ENCODE assay signal across 8 cellular contexts in genomic region chr21:41121785-41122415, GRCh38. TPM values are rescaled to one million over a fixed set of nuclear protein-coding genes. Genes with fewer than 3 reads are reported as not detected.
DNase-seq lines count a peak whose midpoint lies in the region; ATAC-seq and TF ChIP-seq lines count a peak whose summit lies in the region.

No MANE protein-coding gene starts in this region.

- no peaks in the 10 kb centered on the region for H3K4me1 ChIP-seq in OCI-LY3 (ENCODE audit: low read length)

- H3K4me3 ChIP-seq in OCI-LY3 (ENCODE audit: low read length) = no peak overlapping the region

- H3K36me3 ChIP-seq in OCI-LY3 (replicated peaks; ENCODE audit: low read depth, low read length) = no peaks in the 10 kb centered on the region

- H3K9me3 ChIP-seq in OCI-LY3 (ENCODE audit: insufficient read depth, low read length) = no peaks in the 10 kb centered on the region

- no peak overlapping the region for H3K27ac ChIP-seq in OCI-LY3 (ENCODE audit: low read length)

- TF ChIP-seq CTCF in OCI-LY3 (IDR thresholded peaks at IDR 0.05; ENCODE audit: low read depth, low read length) = peak; percentile 77

- H4K20me1 ChIP-seq in OCI-LY3 (ENCODE audit: insufficient read depth, low read length) = no peaks in the 10 kb centered on the region

- no peak overlapping the region for H3K9ac ChIP-seq in OCI-LY3 (ENCODE audit: low read length)

- H3K79me2 ChIP-seq in OCI-LY3 (ENCODE audit: low read length) = no peaks in the 10 kb centered on the region

- H3K4me2 ChIP-seq in OCI-LY3 (ENCODE audit: low read length) = no peak overlapping the region

- peaks cover 14% of the 10 kb centered on the region for H3K27me3 ChIP-seq in OCI-LY3 (ENCODE audit: low read depth, low read length)

- H2AFZ ChIP-seq in OCI-LY3 (ENCODE audit: low read depth, low read length) = no peak overlapping the region

- DNase-seq in DMS53 (lab: John Stamatoyannopoulos, UW) (peak; percentile 87), HuH-7 (ENCODE audit: low spot score) (peak; percentile 56), Right ventricle myocardium superior (peak; percentile 86), posterior cingulate gyrus (peak; percentile 74 to 96 (median 86))
- peak; percentile 7 for DNase-seq in activated gamma-delta T cell treated with anti-CD3 and anti-CD28 coated beads, Interleukin-2, amount 50 U/mL, for 16 hours (ENCODE audit: low read depth)

- intact Hi-C loops in Right ventricle myocardium superior (cut with DNase I) = loop anchor here (10.0 kb wide), 1 partner anchor 343 kb away; no protein-coding TSS in a partner anchor
- intact Hi-C loops in posterior cingulate gyrus (cut with DNase I) = loop anchor here (10.0 kb wide), 1 partner anchor 133 kb away; no protein-coding TSS in a partner anchor

- ATAC-seq in Right ventricle myocardium superior (ENCODE audit: poor library complexity) (peak; percentile 87), HG02588 (IDR thresholded peaks at IDR 0.05; ENCODE audit: unreplicated experiment) (no peak), HG02610 (IDR thresholded peaks at IDR 0.05; ENCODE audit: unreplicated experiment) (no peak)

RNA-seq across cellular contexts. Expression of gene BACE2, which starts 46.1 kb away (rescaled TPM):
- 11.4 TPM for total RNA-seq in Right ventricle myocardium superior

Comparison
In these comparisons a context has a peak if more than half of its experiments do, and no peak if none do; other contexts are left out.
1. DNase-seq: peak in every context shown above with its lines; median percentile 87 in DMS53; 86 in posterior cingulate gyrus; 86 in Right ventricle myocardium superior; 56 in HuH-7; 7 in activated gamma-delta T cell treated with anti-CD3 and anti-CD28 coated beads, Interleukin-2, amount 50 U/mL, for 16 hours.